1 cellular context compared by ENCODE assay signal in genomic region chr7:29327455-29327854, GRCh38.
TF ChIP-seq lines count a peak whose summit lies in the region.

No MANE protein-coding gene starts in this region.

TF ChIP-seq in HEK293, 187 proteins besides CTCF, POLR2A, EP300 and RAD21 (continued from another document):
- TF ChIP-seq SP7 (tag by site-specific recombination; IDR thresholded peaks at IDR 0.05) (peak; percentile 99), PRDM4 (tag by site-specific recombination; IDR thresholded peaks at IDR 0.05) (peak; percentile 45; the same call in 1 of the 2 replicates), PRDM6 (tag by site-specific recombination; IDR thresholded peaks at IDR 0.05) (peak; percentile 89), ZNF626 (tag by site-specific recombination; IDR thresholded peaks at IDR 0.05) (no peak), OVOL3 (tag by site-specific recombination; IDR thresholded peaks at IDR 0.05) (peak; percentile 39; the same call in 1 of the 2 replicates), ZNF501 (tag by site-specific recombination; IDR thresholded peaks at IDR 0.05) (peak; percentile 57; the same call in 1 of the 2 replicates), ZXDB (tag by site-specific recombination; IDR thresholded peaks at IDR 0.05) (peak; percentile 41; the same call in 1 of the 2 replicates), ZEB2 (tag by site-specific recombination; IDR thresholded peaks at IDR 0.05) (peak; percentile 63), ZBTB7A (tag by site-specific recombination; IDR thresholded peaks at IDR 0.05; ENCODE audit: low read depth) (no peak), BCL11A (tag by site-specific recombination; IDR thresholded peaks at IDR 0.05; ENCODE audit: low read depth) (0 out of 2 replicates have a peak, but pooled peaks have one; percentile 28), ZNF394 (tag by site-specific recombination; IDR thresholded peaks at IDR 0.05; ENCODE audit: borderline replicate concordance) (peak; percentile 24; the same call in 1 of the 2 replicates), ZNF514 (tag by site-specific recombination; IDR thresholded peaks at IDR 0.05) (no peak), SCRT1 (tag by site-specific recombination; IDR thresholded peaks at IDR 0.05; ENCODE audit: borderline replicate concordance) (no peak), ZNF48 (tag by site-specific recombination; IDR thresholded peaks at IDR 0.05) (no peak), ZNF155 (tag by site-specific recombination; IDR thresholded peaks at IDR 0.05) (no peak), ZBTB10 (tag by site-specific recombination; IDR thresholded peaks at IDR 0.05) (no peak), INSM2 (tag by site-specific recombination; IDR thresholded peaks at IDR 0.05) (peak; percentile 80), ZNF747 (tag by site-specific recombination; IDR thresholded peaks at IDR 0.05) (no peak), PRDM1 (tag by site-specific recombination; IDR thresholded peaks at IDR 0.05) (no peak), OSR2 (tag by site-specific recombination; IDR thresholded peaks at IDR 0.05) (peak; percentile 82), ZNF335 (tag by site-specific recombination; conservative IDR thresholded peaks at IDR 0.05) (peak; percentile 29), HIC1 (tag by site-specific recombination; IDR thresholded peaks at IDR 0.05) (peak; percentile 53; the same call in 1 of the 2 replicates)
